ENCODE assay signal across 1 cellular context in genomic region chr4:154877110-154877760, GRCh38.
TF ChIP-seq lines count a peak whose summit lies in the region.

No MANE protein-coding gene starts in this region.

TF ChIP-seq in SK-N-SH treated with all-trans-retinoic acid at 6 μM for 48 hours, 23 proteins besides CTCF, POLR2A, EP300 and RAD21 (continued from another document):
- TF ChIP-seq POU6F1 (CRISPR knock-in tag; IDR thresholded peaks at IDR 0.05; ENCODE audit: borderline replicate concordance, low read depth) (no peak), CSDC2 (CRISPR knock-in tag; IDR thresholded peaks at IDR 0.05) (no peak), CSRNP3 (CRISPR knock-in tag; IDR thresholded peaks at IDR 0.05) (no peak), ZFP30 (CRISPR knock-in tag; IDR thresholded peaks at IDR 0.05) (no peak)
- TF ChIP-seq, protein P1, sequence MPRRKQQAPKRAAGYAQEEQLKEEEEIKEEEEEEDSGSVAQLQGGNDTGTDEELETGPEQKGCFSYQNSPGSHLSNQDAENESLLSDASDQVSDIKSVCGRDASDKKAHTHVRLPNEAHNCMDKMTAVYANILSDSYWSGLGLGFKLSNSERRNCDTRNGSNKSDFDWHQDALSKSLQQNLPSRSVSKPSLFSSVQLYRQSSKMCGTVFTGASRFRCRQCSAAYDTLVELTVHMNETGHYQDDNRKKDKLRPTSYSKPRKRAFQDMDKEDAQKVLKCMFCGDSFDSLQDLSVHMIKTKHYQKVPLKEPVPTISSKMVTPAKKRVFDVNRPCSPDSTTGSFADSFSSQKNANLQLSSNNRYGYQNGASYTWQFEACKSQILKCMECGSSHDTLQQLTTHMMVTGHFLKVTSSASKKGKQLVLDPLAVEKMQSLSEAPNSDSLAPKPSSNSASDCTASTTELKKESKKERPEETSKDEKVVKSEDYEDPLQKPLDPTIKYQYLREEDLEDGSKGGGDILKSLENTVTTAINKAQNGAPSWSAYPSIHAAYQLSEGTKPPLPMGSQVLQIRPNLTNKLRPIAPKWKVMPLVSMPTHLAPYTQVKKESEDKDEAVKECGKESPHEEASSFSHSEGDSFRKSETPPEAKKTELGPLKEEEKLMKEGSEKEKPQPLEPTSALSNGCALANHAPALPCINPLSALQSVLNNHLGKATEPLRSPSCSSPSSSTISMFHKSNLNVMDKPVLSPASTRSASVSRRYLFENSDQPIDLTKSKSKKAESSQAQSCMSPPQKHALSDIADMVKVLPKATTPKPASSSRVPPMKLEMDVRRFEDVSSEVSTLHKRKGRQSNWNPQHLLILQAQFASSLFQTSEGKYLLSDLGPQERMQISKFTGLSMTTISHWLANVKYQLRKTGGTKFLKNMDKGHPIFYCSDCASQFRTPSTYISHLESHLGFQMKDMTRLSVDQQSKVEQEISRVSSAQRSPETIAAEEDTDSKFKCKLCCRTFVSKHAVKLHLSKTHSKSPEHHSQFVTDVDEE (CRISPR knock-in tag; IDR thresholded peaks at IDR 0.05) = no peak
